In the genomic region with DNA sequence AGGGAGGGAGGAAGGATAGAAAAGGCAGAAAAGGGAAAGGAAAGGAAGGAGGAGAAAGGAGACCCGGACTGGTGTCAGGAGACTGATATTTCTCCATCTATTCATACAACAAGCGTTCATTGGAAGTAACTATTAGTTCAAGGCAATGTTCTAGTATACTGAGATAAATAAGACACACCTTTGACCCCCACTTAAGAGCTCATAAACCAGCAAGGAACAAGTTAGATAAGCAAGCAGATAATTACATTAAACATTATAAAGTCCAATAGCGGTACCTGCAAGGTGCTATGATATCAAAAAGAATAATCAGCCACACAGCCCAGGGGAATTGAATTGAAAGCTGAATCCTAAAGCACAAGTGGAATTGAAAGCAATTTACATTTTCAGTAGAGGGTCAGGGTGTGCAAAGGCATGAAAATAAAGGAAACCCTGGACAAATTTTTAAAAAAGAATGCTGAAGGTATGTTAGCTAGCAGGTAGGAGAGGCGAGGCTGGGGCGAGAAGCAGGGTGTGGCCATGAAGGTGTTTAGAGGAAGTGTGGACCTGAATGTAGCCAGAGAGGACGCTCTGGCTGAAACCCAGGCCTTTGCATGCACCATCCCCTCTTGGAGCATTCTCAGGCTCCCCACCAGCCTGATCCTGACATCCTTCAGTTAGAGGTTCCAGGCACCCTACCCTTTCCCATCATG, we compare ENCODE assay signal across 16 cellular contexts.
DNase-seq lines count a peak whose midpoint lies in the region; ATAC-seq and TF ChIP-seq lines count a peak whose summit lies in the region.
"Had no signal": no experiment of that assay in that cellular context is flagged by ENCODE, and none has a peak within 500 bp of the region (broad histone marks: within the 10 kb centered on the region; RNA-seq: fewer than 3 reads in every experiment).

No MANE protein-coding gene starts in this region.

- H3K4me3 ChIP-seq in duodenal mucosa (ENCODE audit: low read depth in 1 of 2, low read length in 2 of 2) (peak overlapping the region; percentile 8 to 26), mucosa of descending colon (no peak overlapping the region), transverse colon (no peak overlapping the region)
- H3K4me3 ChIP-seq: GM23338 had no signal

- DNase-seq in mucosa of descending colon (peak in 2 of 3 donors; percentile 47 to 53), transverse colon (peak; percentile 37), HK-2 (ENCODE audit: unreplicated experiment) (no peak)
- DNase-seq: C1 segment of cervical spinal cord; Calu3; CD4-positive, alpha-beta memory T cell; COR-L47; DMS53; DMS79 treated with DMSO at 0.1 percent for 48 hours; GF-D8; H9 had no signal

- H3K36me3 ChIP-seq in duodenal mucosa (ENCODE audit: control insufficient read depth in 1 of 2, insufficient read depth in 2 of 2, low read length in 2 of 2): no peaks in the 10 kb centered on the region
- H3K36me3 ChIP-seq in mucosa of descending colon (ENCODE audit: low read depth): no peaks in the 10 kb centered on the region
- no peaks in the 10 kb centered on the region for H3K36me3 ChIP-seq in transverse colon

- intact Hi-C loops in mucosa of descending colon (cut with DNase I, micrococcal nuclease) (no loop called here), transverse colon (cut with DNase I; ENCODE audit: low total_unique reads) (no loop called here)

- H3K4me1 ChIP-seq in duodenal mucosa (ENCODE audit: control insufficient read depth in 1 of 2, insufficient read depth in 2 of 2, low read length in 2 of 2) (peaks cover 26 to 46% of the 10 kb centered on the region in 2 donors), mucosa of descending colon (ENCODE audit: low read depth) (peaks cover 15% of the 10 kb centered on the region), transverse colon (peaks cover 0 to 25% (median 14%) of the 10 kb centered on the region in 4 donors)

- no peak overlapping the region for H3K9ac ChIP-seq in duodenal mucosa (ENCODE audit: low read depth in 1 of 2, low read length in 2 of 2)

- H3K27me3 ChIP-seq in duodenal mucosa (ENCODE audit: control insufficient read depth in 1 of 2, insufficient read depth in 2 of 2, low read length in 2 of 2): no peaks in the 10 kb centered on the region
- no peaks in the 10 kb centered on the region for H3K27me3 ChIP-seq in transverse colon

- no peak for TF ChIP-seq POLR2A in transverse colon (IDR thresholded peaks at IDR 0.05)

- no peak for TF ChIP-seq CTCF in mucosa of descending colon (IDR thresholded peaks at IDR 0.05)
- TF ChIP-seq CTCF in transverse colon (IDR thresholded peaks at IDR 0.05): no peak

- in situ Hi-C loops in transverse colon (cut with MboI; ENCODE audit: low pct_ligation_motif_present in 1 of 4, low pct_unique_long_range_greater_than_20kb in 1 of 4, low sequenced_read_pairs in 3 of 4): no loop called here

- no peak overlapping the region for H3K27ac ChIP-seq in duodenal mucosa (ENCODE audit: low read depth, low read length)
- H3K27ac ChIP-seq in transverse colon: no peak overlapping the region

- no peak for TF ChIP-seq EP300 in transverse colon (IDR thresholded peaks at IDR 0.05; ENCODE audit: low read depth)

- peak; percentile 69 for ATAC-seq in mucosa of descending colon
- ATAC-seq in GM19463 (IDR thresholded peaks at IDR 0.05; ENCODE audit: unreplicated experiment): no peak
- ATAC-seq in GM21360 (IDR thresholded peaks at IDR 0.05; ENCODE audit: unreplicated experiment): no peak
- ATAC-seq: GM23338, HCT116 had no signal

- WGBS in transverse colon (ENCODE audit: low coverage in 1 of 2), 2 donors: 53 to 64% methylated on average over 3 to 6 of the region's 6 CpGs

- no peaks in the 10 kb centered on the region for H3K9me3 ChIP-seq in duodenal mucosa (ENCODE audit: control insufficient read depth in 1 of 2, low read length in 2 of 2)
- H3K9me3 ChIP-seq in mucosa of descending colon: no peaks in the 10 kb centered on the region
- H3K9me3 ChIP-seq in transverse colon: no peaks in the 10 kb centered on the region

Comparison
In these comparisons a context has a peak if more than half of its experiments do, and no peak if none do; other contexts are left out.
1. H3K4me3 ChIP-seq: peak in duodenal mucosa (2 of 2); none in mucosa of descending colon (single experiment) and transverse colon (0 of 4).